ENCODE assay signal across 10 cellular contexts in the genomic region with DNA sequence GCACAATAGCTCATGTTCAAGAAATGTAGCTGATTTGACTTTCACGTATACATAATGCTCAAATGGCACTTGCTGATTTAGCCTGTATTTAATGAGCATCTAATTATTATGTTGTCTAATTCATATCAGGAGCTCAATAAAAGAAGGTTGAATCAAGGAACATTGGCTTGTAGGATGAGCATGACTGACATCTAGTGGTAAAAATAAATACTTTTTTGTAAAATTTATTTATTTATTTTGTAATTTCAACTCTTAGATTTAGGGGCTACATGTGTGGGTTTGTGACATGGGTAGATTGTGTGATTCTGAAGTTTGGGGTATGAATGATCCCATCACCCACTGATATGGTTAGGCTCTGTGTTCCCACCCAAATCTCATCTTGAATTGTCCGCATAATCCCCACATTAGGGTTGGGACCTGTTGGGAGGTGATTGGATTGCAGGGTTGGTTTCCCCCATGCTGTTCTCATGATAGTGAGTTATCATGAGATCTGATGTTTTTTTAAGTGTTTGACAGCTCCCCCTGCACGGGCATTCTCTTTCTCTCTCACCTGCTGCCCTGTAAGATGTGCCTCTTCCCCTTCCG. TPM values are rescaled to one million over a fixed set of nuclear protein-coding genes. Genes with fewer than 3 reads are reported as not detected.
DNase-seq lines count a peak whose midpoint lies in the region; ATAC-seq and TF ChIP-seq lines count a peak whose summit lies in the region.
"Had no signal": no experiment of that assay in that cellular context is flagged by ENCODE, and none has a peak within 500 bp of the region (broad histone marks: within the 10 kb centered on the region; RNA-seq: fewer than 3 reads in every experiment).

No MANE protein-coding gene starts in this region.

- in situ Hi-C loops in GM13977 (cut with MboI; ENCODE audit: low pct_unique_long_range_greater_than_20kb, low sequenced_read_pairs, unreplicated experiment): no loop called here

- no peak overlapping the region for H3K4me3 ChIP-seq in colonic mucosa
- H3K4me3 ChIP-seq: tibial artery had no signal

- H3K27ac ChIP-seq in foreskin keratinocyte: no peak overlapping the region
- H3K27ac ChIP-seq in colonic mucosa: no peak overlapping the region
- H3K27ac ChIP-seq: tibial artery had no signal

- H3K9ac ChIP-seq in colonic mucosa (ENCODE audit: low read depth in 2 of 2, low read length in 2 of 2): no peak overlapping the region

- H3K4me1 ChIP-seq in foreskin keratinocyte (no peaks in the 10 kb centered on the region), colonic mucosa (no peaks in the 10 kb centered on the region)
- H3K4me1 ChIP-seq: tibial artery had no signal

- H3K9me3 ChIP-seq in colonic mucosa: no peaks in the 10 kb centered on the region
- H3K9me3 ChIP-seq: tibial artery had no signal

- intact Hi-C loops in colonic mucosa (cut with DNase I): no loop called here

- TF ChIP-seq CTCF in GM13977 (IDR thresholded peaks at IDR 0.05; ENCODE audit: extremely low read depth, insufficient read depth, missing control alignments): peak; percentile 11
- TF ChIP-seq CTCF in foreskin keratinocyte (conservative IDR thresholded peaks at IDR 0.05): peak; percentile 65
- TF ChIP-seq CTCF in colonic mucosa (IDR thresholded peaks at IDR 0.05): no peak

- ATAC-seq in foreskin keratinocyte: peak; percentile 23
- no peak for ATAC-seq in GM19463 (IDR thresholded peaks at IDR 0.05; ENCODE audit: unreplicated experiment)

- no peaks in the 10 kb centered on the region for H3K36me3 ChIP-seq in colonic mucosa
- H3K36me3 ChIP-seq: tibial artery had no signal

- H3K27me3 ChIP-seq in foreskin keratinocyte (no peaks in the 10 kb centered on the region), colonic mucosa (no peaks in the 10 kb centered on the region)
- H3K27me3 ChIP-seq: tibial artery had no signal

- DNase-seq in AG08396 (ENCODE audit: low spot score) (peak; percentile 3), GM13977 (ENCODE audit: low spot score) (peak; percentile 3), RKO (ENCODE audit: low spot score) (peak; percentile 55), foreskin keratinocyte (peak in 1 of 2 donors; percentile 11), SHP77 treated with DMSO at 0.1 percent for 48 hours (lab: John Stamatoyannopoulos, UW) (no peak), NCI-H226 (no peak), colonic mucosa (no peak)
- DNase-seq: activated CD4-positive, CD25-positive, alpha-beta regulatory T cell treated with anti-CD3 and anti-CD28 coated beads, Interleukin-2, amount 50 U/mL, for 72 hours; tibial artery had no signal

RNA-seq across cellular contexts. Expression of a gene that starts 1.7 kb away (rescaled TPM):
- total RNA-seq in foreskin keratinocyte: not detected in 2 replicates
- polyA plus RNA-seq in foreskin keratinocyte: not detected in 2 replicates
- not detected for total RNA-seq in colonic mucosa

RNA-seq across cellular contexts. Expression of a gene that starts 10.9 kb away (rescaled TPM):
- not detected in 2 replicates for total RNA-seq in foreskin keratinocyte
- not detected in 2 replicates for polyA plus RNA-seq in foreskin keratinocyte
- total RNA-seq in colonic mucosa: not detected

RNA-seq across cellular contexts. Expression of a gene that starts 33.8 kb away (rescaled TPM):
- total RNA-seq in foreskin keratinocyte (not detected in 2 replicates), colonic mucosa (not detected)
- polyA plus RNA-seq in foreskin keratinocyte: not detected in 2 replicates

RNA-seq across cellular contexts. Expression of a gene that starts 49.6 kb away (rescaled TPM):
- not detected in 2 replicates for total RNA-seq in foreskin keratinocyte
- not detected in 2 replicates for polyA plus RNA-seq in foreskin keratinocyte
- not detected for total RNA-seq in colonic mucosa

RNA-seq across cellular contexts. Expression of a gene that starts 50.7 kb away (rescaled TPM):
- total RNA-seq in foreskin keratinocyte (not detected in 2 replicates), colonic mucosa (not detected)
- polyA plus RNA-seq in foreskin keratinocyte: not detected in 2 replicates

Comparison
In these comparisons a context has a peak if more than half of its experiments do, and no peak if none do; other contexts are left out.
1. DNase-seq: peak in AG08396 (single experiment), GM13977 (single experiment) and RKO (single experiment); none in SHP77 treated with DMSO at 0.1 percent for 48 hours (single experiment), NCI-H226 (single experiment) and colonic mucosa (single experiment).